In the genomic region with DNA sequence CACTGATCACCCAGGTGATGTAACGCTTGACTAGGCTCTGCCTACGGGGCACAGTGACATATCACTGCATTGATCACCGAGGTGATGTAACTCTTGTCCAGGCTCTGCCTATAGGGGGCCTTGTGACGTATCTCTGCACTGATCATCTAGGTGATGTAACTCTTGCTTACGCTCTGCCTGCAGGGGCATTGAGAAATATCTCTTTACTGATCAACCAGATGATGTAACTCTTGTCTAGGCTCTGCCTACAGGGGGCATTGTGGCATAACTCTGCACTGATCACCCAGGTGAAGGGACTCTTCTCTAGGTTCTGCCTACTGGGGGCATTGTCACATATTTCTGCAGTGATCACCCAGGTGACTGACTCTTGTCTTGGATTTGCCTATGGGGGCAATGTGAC, we compare ENCODE assay signal across 17 cellular contexts. TPM values are rescaled to one million over a fixed set of nuclear protein-coding genes. Genes with fewer than 3 reads are reported as not detected.
DNase-seq lines count a peak whose midpoint lies in the region; ATAC-seq and TF ChIP-seq lines count a peak whose summit lies in the region.
"Not testable (repeated sequence)": the region's sequence is repeated elsewhere in the genome, so short reads cannot be mapped to it uniquely, and the experiment has no call there.
"Had no signal": no experiment of that assay in that cellular context is flagged by ENCODE, and none has a peak within 500 bp of the region (broad histone marks: within the 10 kb centered on the region; RNA-seq: fewer than 3 reads in every experiment).

No MANE protein-coding gene starts in this region.

- H3K4me1 ChIP-seq in DND-41 (ENCODE audit: insufficient read depth, low read length) = not testable (repeated sequence)

- H3K4me3 Mint-ChIP-seq in activated CD8-positive, alpha-beta T cell treated with anti-CD3 and anti-CD28 coated beads for 36 hours; chondrocyte (ENCODE audit: unreplicated experiment): not testable (repeated sequence)
- peak overlapping the region; percentile 21 to 54 for H3K4me3 Mint-ChIP-seq in stimulated activated naive CD8-positive, alpha-beta T cell treated with anti-CD3 and anti-CD28 coated beads, Interleukin-15, amount 100 ng/mL, for 72 hours

- peak; percentile 45 for DNase-seq in DND-41
- peak; percentile 19 for DNase-seq in HCEC 1CT
- DNase-seq in LNCaP clone FGC (ENCODE audit: low read depth); chondrocyte (ENCODE audit: low spot score): not testable (repeated sequence)
- peak; percentile 63 for DNase-seq in RKO (ENCODE audit: low spot score)
- DNase-seq in activated CD8-positive, alpha-beta T cell treated with anti-CD3 and anti-CD28 coated beads for 36 hours = peak; percentile 56
- peak; percentile 8 for DNase-seq in iris pigment epithelial cell (ENCODE audit: low read depth)
- DNase-seq in stimulated activated naive CD8-positive, alpha-beta T cell treated with anti-CD3 and anti-CD28 coated beads, Interleukin-15, amount 100 ng/mL, for 72 hours = peak in 1 of 2 donors; percentile 70

- not testable (repeated sequence) for ATAC-seq in DND-41 (ENCODE audit: insufficient read depth, low read depth); activated CD8-positive, alpha-beta T cell treated with anti-CD3 and anti-CD28 coated beads for 36 hours; stimulated activated naive CD8-positive, alpha-beta T cell treated with anti-CD3 and anti-CD28 coated beads, Interleukin-15, amount 100 ng/mL, for 72 hours

- not testable (repeated sequence) for H3K36me3 Mint-ChIP-seq in activated CD8-positive, alpha-beta T cell treated with anti-CD3 and anti-CD28 coated beads for 36 hours (ENCODE audit: low read depth); chondrocyte (ENCODE audit: low read depth)

- intact Hi-C loops in activated CD8-positive, alpha-beta T cell treated with anti-CD3 and anti-CD28 coated beads for 36 hours (cut with micrococcal nuclease) = not testable (repeated sequence)

- not testable (repeated sequence) for H3K9me3 ChIP-seq in DND-41 (ENCODE audit: insufficient read depth, low read length, severe bottlenecking)

- peaks cover 17% of the 10 kb centered on the region for H3K4me1 Mint-ChIP-seq in activated CD8-positive, alpha-beta T cell treated with anti-CD3 and anti-CD28 coated beads for 36 hours (ENCODE audit: low read depth)
- H3K4me1 Mint-ChIP-seq in chondrocyte (ENCODE audit: low read depth) = peaks cover 12% of the 10 kb centered on the region
- H3K4me1 Mint-ChIP-seq in stimulated activated naive CD8-positive, alpha-beta T cell treated with anti-CD3 and anti-CD28 coated beads, Interleukin-15, amount 100 ng/mL, for 72 hours = peaks cover 46% of the 10 kb centered on the region

- not testable (repeated sequence) for H3K27me3 ChIP-seq in DND-41 (ENCODE audit: insufficient read depth, low read length, poor library complexity)

- not testable (repeated sequence) for H4K20me1 ChIP-seq in DND-41 (ENCODE audit: insufficient read depth, low read length)

- H3K4me3 ChIP-seq in DND-41 (ENCODE audit: low read depth in 1 of 2, low read length in 2 of 2); LNCaP clone FGC (ENCODE audit: low read depth, low read length): not testable (repeated sequence)

- H3K79me2 ChIP-seq in DND-41 (ENCODE audit: insufficient read depth, low read length) = not testable (repeated sequence)

- H3K9ac ChIP-seq in DND-41 (ENCODE audit: low read depth, low read length) = not testable (repeated sequence)

- H2AFZ ChIP-seq in DND-41 (ENCODE audit: low read depth, low read length) = not testable (repeated sequence)

- not testable (repeated sequence) for H3K27ac Mint-ChIP-seq in activated CD8-positive, alpha-beta T cell treated with anti-CD3 and anti-CD28 coated beads for 36 hours; chondrocyte (ENCODE audit: unreplicated experiment)
- peak overlapping the region; percentile 90 to 95 for H3K27ac Mint-ChIP-seq in stimulated activated naive CD8-positive, alpha-beta T cell treated with anti-CD3 and anti-CD28 coated beads, Interleukin-15, amount 100 ng/mL, for 72 hours

- peak; percentile 49 for TF ChIP-seq CTCF in DND-41 (IDR thresholded peaks at IDR 0.05; ENCODE audit: borderline replicate concordance, extremely low read depth, low read length, poor library complexity, severe bottlenecking)
- TF ChIP-seq CTCF in LNCaP clone FGC (IDR thresholded peaks at IDR 0.05; ENCODE audit: control insufficient read depth, extremely low read depth, insufficient read depth) = peak; percentile 28; the same call in 1 of the 2 replicates
- TF ChIP-seq CTCF in activated CD8-positive, alpha-beta T cell treated with anti-CD3 and anti-CD28 coated beads for 36 hours (IDR thresholded peaks at IDR 0.05) = not testable (repeated sequence)
- TF ChIP-seq CTCF in chondrocyte (IDR thresholded peaks at IDR 0.05) = peak; percentile 28

- not testable (repeated sequence) for H3K27me3 Mint-ChIP-seq in activated CD8-positive, alpha-beta T cell treated with anti-CD3 and anti-CD28 coated beads for 36 hours; chondrocyte (ENCODE audit: low read depth)
- peaks cover 12% of the 10 kb centered on the region for H3K27me3 Mint-ChIP-seq in stimulated activated naive CD8-positive, alpha-beta T cell treated with anti-CD3 and anti-CD28 coated beads, Interleukin-15, amount 100 ng/mL, for 72 hours

- H3K9me3 Mint-ChIP-seq in activated CD8-positive, alpha-beta T cell treated with anti-CD3 and anti-CD28 coated beads for 36 hours = peaks cover 29% of the 10 kb centered on the region
- H3K9me3 Mint-ChIP-seq in chondrocyte (ENCODE audit: low read depth) = peaks cover 27% of the 10 kb centered on the region
- peaks cover 31 to 44% of the 10 kb centered on the region in 2 donors for H3K9me3 Mint-ChIP-seq in stimulated activated naive CD8-positive, alpha-beta T cell treated with anti-CD3 and anti-CD28 coated beads, Interleukin-15, amount 100 ng/mL, for 72 hours

- CTCF ChIA-PET in activated CD8-positive, alpha-beta T cell treated with anti-CD3 and anti-CD28 coated beads for 36 hours (lab: Charles Lee) = not testable (repeated sequence)

- POLR2A ChIA-PET in activated CD8-positive, alpha-beta T cell treated with anti-CD3 and anti-CD28 coated beads for 36 hours (lab: Charles Lee) = not testable (repeated sequence)

- H3K4me2 ChIP-seq in DND-41 (ENCODE audit: insufficient read depth, low read length) = not testable (repeated sequence)

- not testable (repeated sequence) for H3K27ac ChIP-seq in DND-41 (ENCODE audit: low read length)

- not testable (repeated sequence) for H3K36me3 ChIP-seq in DND-41 (ENCODE audit: insufficient read depth, low read length)

RNA-seq across cellular contexts. Expression of a gene that starts 50.9 kb away (rescaled TPM):
- total RNA-seq in activated CD8-positive, alpha-beta T cell treated with anti-CD3 and anti-CD28 coated beads for 36 hours = 10 to 100 TPM; 94.6 to 96.2 TPM
- total RNA-seq in chondrocyte = 75.1 to 88.4 TPM (median 76.7 TPM) in 3 replicates

RNA-seq across cellular contexts. Expression of a gene that starts 58.0 kb away (rescaled TPM):
- total RNA-seq in activated CD8-positive, alpha-beta T cell treated with anti-CD3 and anti-CD28 coated beads for 36 hours = not detected
- not detected in 3 replicates for total RNA-seq in chondrocyte
- total RNA-seq: activated CD4-positive, alpha-beta memory T cell treated with anti-CD3 and anti-CD28 coated beads, Interleukin-2, amount 10 ng/mL, durations not matched to agents 7 days and 5 days; activated T-helper 2 cell treated with anti-CD3 and anti-CD28 coated beads, Interferon-gamma antibody, Interleukin-2, Interleukin-4, amounts not matched to agents 10 μg/mL and 5 μg/mL and 100 μg/mL, durations not matched to agents 14 hours and 24 hours and 36 hours; glomerular endothelial cell; H4; left ventricle myocardium inferior; LHCN-M2; mesenteric fat pad; T-helper 17 cell; ureter had no signal
